1 cellular context compared by ENCODE assay signal in the genomic region with DNA sequence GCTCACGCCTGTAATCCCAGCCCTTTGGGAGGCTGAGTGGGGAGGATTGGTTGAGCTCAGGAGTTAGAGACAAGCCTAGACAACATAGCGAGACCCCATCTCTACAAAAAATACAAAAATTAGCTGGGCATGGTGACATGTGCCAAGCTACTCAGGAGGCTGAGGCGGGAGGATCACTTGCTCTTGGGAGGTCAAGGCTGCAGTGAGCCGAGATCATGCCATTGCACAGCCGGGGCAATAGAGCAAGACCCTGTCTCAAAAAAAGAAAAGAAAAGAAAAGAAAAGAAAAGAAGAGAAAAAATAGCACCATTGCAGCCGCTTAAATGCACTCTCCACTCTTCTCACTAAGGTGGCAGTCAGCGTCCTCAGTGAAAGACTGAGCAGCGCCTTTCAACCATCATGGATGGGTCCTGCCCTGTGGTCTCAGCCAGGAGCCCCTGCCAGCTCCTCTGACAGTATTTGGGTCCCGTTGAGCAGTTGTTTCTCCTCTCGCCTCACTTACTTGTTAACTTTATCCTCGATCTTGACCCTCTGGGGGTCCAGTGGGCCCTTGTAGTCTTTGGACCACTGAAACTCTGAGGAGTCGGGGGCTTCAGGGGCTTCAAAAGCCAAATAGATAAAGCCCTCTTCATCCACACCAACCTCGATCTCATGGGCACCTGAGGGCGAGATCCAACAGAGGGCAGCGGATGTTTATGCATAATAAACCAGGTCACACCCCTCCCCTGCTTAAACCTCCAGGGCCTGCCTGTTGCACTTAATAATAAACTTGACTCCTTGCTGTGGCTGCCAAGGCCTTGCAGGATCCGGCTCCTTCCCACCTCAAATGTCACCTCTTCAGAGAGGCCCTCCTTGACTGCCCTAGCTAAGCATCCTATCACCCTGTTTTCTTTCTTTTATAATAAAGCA.
TF ChIP-seq lines count a peak whose summit lies in the region.

No MANE protein-coding gene starts in this region.

TF ChIP-seq in K562, 482 proteins besides CTCF, POLR2A, EP300 and RAD21 (continued from another document):
- TF ChIP-seq, protein P1, sequence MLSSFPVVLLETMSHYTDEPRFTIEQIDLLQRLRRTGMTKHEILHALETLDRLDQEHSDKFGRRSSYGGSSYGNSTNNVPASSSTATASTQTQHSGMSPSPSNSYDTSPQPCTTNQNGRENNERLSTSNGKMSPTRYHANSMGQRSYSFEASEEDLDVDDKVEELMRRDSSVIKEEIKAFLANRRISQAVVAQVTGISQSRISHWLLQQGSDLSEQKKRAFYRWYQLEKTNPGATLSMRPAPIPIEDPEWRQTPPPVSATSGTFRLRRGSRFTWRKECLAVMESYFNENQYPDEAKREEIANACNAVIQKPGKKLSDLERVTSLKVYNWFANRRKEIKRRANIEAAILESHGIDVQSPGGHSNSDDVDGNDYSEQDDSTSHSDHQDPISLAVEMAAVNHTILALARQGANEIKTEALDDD (IDR thresholded peaks at IDR 0.05), result no peak
- no peak for TF ChIP-seq TFE3 (CRISPR knock-in tag; IDR thresholded peaks at IDR 0.05)
